In the genomic region with DNA sequence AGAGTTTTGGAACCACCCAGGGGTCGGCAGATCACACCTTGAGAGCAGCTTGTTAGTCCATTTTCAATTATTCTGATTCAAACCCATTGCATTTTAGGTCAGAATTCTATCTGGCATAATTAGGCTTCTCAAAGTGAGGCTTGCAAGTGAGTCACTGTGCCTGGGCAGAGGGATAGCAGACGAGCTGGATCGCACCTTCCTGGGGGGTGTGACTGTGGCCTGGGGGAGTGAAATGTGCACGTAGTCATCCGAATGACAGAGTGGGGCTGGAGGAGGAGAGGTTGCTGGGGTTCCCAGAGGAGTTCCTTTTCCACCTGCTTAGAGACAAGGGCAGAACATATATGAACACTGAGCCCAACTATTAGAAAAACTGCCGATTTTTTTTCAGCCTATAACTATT, we compare ENCODE assay signal across 28 cellular contexts. TPM values are rescaled to one million over a fixed set of nuclear protein-coding genes. Genes with fewer than 3 reads are reported as not detected.
"Had no signal": no experiment of that assay in that cellular context is flagged by ENCODE, and none has a peak within 500 bp of the region (broad histone marks: within the 10 kb centered on the region; RNA-seq: fewer than 3 reads in every experiment).

No MANE protein-coding gene starts in this region.

- H3K9me3 ChIP-seq: left lung, lower lobe of right lung, neutrophil, ovary, right atrium auricular region, right lobe of liver, suprapubic skin, thoracic aorta, tibial artery, uterus had no signal

- H3K27ac ChIP-seq: left lung, lower lobe of right lung, neural progenitor cell, neutrophil, ovary, right atrium auricular region, right lobe of liver, suprapubic skin, thoracic aorta, tibial artery, uterus had no signal

- H3K9me3 Mint-ChIP-seq: naive thymus-derived CD8-positive, alpha-beta T cell; nephron progenitor cell; neural progenitor cell; stimulated activated effector memory CD8-positive, alpha-beta T cell treated with anti-CD3 and anti-CD28 coated beads, Interleukin-12 subunit alpha, Interleukin-12 subunit beta, amount 100 ng/mL, for 72 hours; stimulated activated naive CD8-positive, alpha-beta T cell treated with anti-CD3 and anti-CD28 coated beads, Interleukin-15, Interleukin-2, amounts not matched to agents 100 ng/mL and 50 ng/mL, for 24 hours; type B pancreatic cell had no signal

- H3K27me3 Mint-ChIP-seq: naive thymus-derived CD8-positive, alpha-beta T cell; progenitor cell of endocrine pancreas; stimulated activated naive CD8-positive, alpha-beta T cell treated with anti-CD3 and anti-CD28 coated beads, Interleukin-15, Interleukin-2, amounts not matched to agents 100 ng/mL and 50 ng/mL, for 24 hours; type B pancreatic cell had no signal

- DNase-seq: hippocampal formation; kidney glomerular epithelial cell; left colon; left lung; lower lobe of right lung; mammary epithelial cell; mesenchymal stem cell; naive thymus-derived CD8-positive, alpha-beta T cell; nephron progenitor cell; occipital lobe; ovary; right lobe of liver; stimulated activated CD4-positive, alpha-beta T cell treated with anti-CD3 and anti-CD28 coated beads, Interleukin-12 subunit alpha, Interleukin-12 subunit beta, amount 100 ng/mL, for 4 hours; stimulated activated CD4-positive, alpha-beta T cell treated with anti-CD3 and anti-CD28 coated beads, Interleukin-15, amount 100 ng/mL, for 24 hours; stimulated activated CD4-positive, alpha-beta T cell treated with anti-CD3 and anti-CD28 coated beads, Interleukin-4, amount 100 ng/mL, for 24 hours; stimulated activated naive CD4-positive, alpha-beta T cell; tibial artery; uterus had no signal

- H3K4me3 Mint-ChIP-seq: naive thymus-derived CD8-positive, alpha-beta T cell; nephron progenitor cell; neural progenitor cell; stimulated activated effector memory CD8-positive, alpha-beta T cell treated with anti-CD3 and anti-CD28 coated beads, Interleukin-12 subunit alpha, Interleukin-12 subunit beta, amount 100 ng/mL, for 72 hours; stimulated activated naive CD8-positive, alpha-beta T cell treated with anti-CD3 and anti-CD28 coated beads, Interleukin-15, Interleukin-2, amounts not matched to agents 100 ng/mL and 50 ng/mL, for 24 hours; type B pancreatic cell had no signal

- H3K4me1 ChIP-seq: left lung, lower lobe of right lung, neural progenitor cell, right atrium auricular region, right lobe of liver, suprapubic skin, tibial artery, uterus had no signal

- H3K36me3 ChIP-seq: ovary, uterus had no signal

- H3K4me1 Mint-ChIP-seq: nephron progenitor cell, neural progenitor cell had no signal

- H3K4me3 ChIP-seq: left lung, lower lobe of right lung, neural progenitor cell, ovary, right atrium auricular region, right lobe of liver, smooth muscle cell, suprapubic skin, thoracic aorta, tibial artery, uterus had no signal

- H3K27me3 ChIP-seq: left lung, neural progenitor cell, neutrophil, ovary, right atrium auricular region, right lobe of liver, suprapubic skin, tibial artery, uterus had no signal

- H3K27ac Mint-ChIP-seq: naive thymus-derived CD8-positive, alpha-beta T cell; nephron progenitor cell; neural progenitor cell; progenitor cell of endocrine pancreas; stimulated activated effector memory CD8-positive, alpha-beta T cell treated with anti-CD3 and anti-CD28 coated beads, Interleukin-12 subunit alpha, Interleukin-12 subunit beta, amount 100 ng/mL, for 72 hours; stimulated activated naive CD8-positive, alpha-beta T cell treated with anti-CD3 and anti-CD28 coated beads, Interleukin-15, Interleukin-2, amounts not matched to agents 100 ng/mL and 50 ng/mL, for 24 hours; type B pancreatic cell had no signal

RNA-seq across cellular contexts. Expression of a gene that starts 32.3 kb away (rescaled TPM):
- total RNA-seq: naive thymus-derived CD8-positive, alpha-beta T cell had no signal
